In genomic region chr4:166594326-166594946, GRCh38 we compare ENCODE assay signal across 9 cellular contexts.
DNase-seq lines count a peak whose midpoint lies in the region; ATAC-seq and TF ChIP-seq lines count a peak whose summit lies in the region.
"Had no signal": no experiment of that assay in that cellular context is flagged by ENCODE, and none has a peak within 500 bp of the region (broad histone marks: within the 10 kb centered on the region; RNA-seq: fewer than 3 reads in every experiment).

No MANE protein-coding gene starts in this region.

- no peaks in the 10 kb centered on the region for H3K9me3 Mint-ChIP-seq in CD14-positive monocyte

- no peak overlapping the region for H3K4me3 Mint-ChIP-seq in CD14-positive monocyte

- intact Hi-C loops in CD14-positive monocyte (cut with micrococcal nuclease), result no loop called here

- H3K36me3 Mint-ChIP-seq in CD14-positive monocyte, result no peaks in the 10 kb centered on the region

- DNase-seq in NCI-H1694 treated with DMSO at 0.1 percent for 48 hours (lab: John Stamatoyannopoulos, UW), result peak; percentile 8
- DNase-seq in NCI-H1694 (lab: John Stamatoyannopoulos, UW), result no peak
- peak; percentile 26 for DNase-seq in HCEC 1CT
- peak; percentile 62 for DNase-seq in NCI-H1092 treated with DMSO at 0.1 percent for 48 hours (lab: John Stamatoyannopoulos, UW)
- peak; percentile 65 for DNase-seq in amniotic stem cell (lab: John Stamatoyannopoulos, UW)
- no peak for DNase-seq in left lobe of liver (ENCODE audit: low spot score)
- no peak for DNase-seq in caudate nucleus (lab: John Stamatoyannopoulos, UW)
- no peak for DNase-seq in CD14-positive monocyte (ENCODE audit: low spot score)

- peak; percentile 94 for ATAC-seq in left lobe of liver

- no peak for TF ChIP-seq CTCF in CD14-positive monocyte (IDR thresholded peaks at IDR 0.05)

- no peaks in the 10 kb centered on the region for H3K4me1 Mint-ChIP-seq in CD14-positive monocyte

- no peaks in the 10 kb centered on the region for H3K27me3 Mint-ChIP-seq in CD14-positive monocyte (ENCODE audit: low read depth in 3 of 3)

- H3K27ac ChIP-seq in caudate nucleus (ENCODE audit: low read depth, low read length), result no peak overlapping the region
- H3K27ac ChIP-seq: BLaER1 had no signal

- no peak overlapping the region for H3K27ac Mint-ChIP-seq in CD14-positive monocyte

Comparison
In these comparisons a context has a peak if more than half of its experiments do, and no peak if none do; other contexts are left out.
1. DNase-seq: peak in NCI-H1694 treated with DMSO at 0.1 percent for 48 hours (single experiment), HCEC 1CT (single experiment), NCI-H1092 treated with DMSO at 0.1 percent for 48 hours (single experiment) and amniotic stem cell (single experiment); none in NCI-H1694 (single experiment), left lobe of liver (single experiment), caudate nucleus (0 of 61) and CD14-positive monocyte (single experiment).